Comparison of ENCODE assay signal across 8 cellular contexts in genomic region chr7:144355176-144355822, GRCh38. TPM values are rescaled to one million over a fixed set of nuclear protein-coding genes. Genes with fewer than 3 reads are reported as not detected.
A peak's percentile ranks its signal among the peaks of the same experiment; 100 is the strongest.
DNase-seq lines count a peak whose midpoint lies in the region; ATAC-seq, FAIRE-seq and TF ChIP-seq lines count a peak whose summit lies in the region.
"Not testable (repeated sequence)": the region's sequence is repeated elsewhere in the genome, so short reads cannot be mapped to it uniquely, and the experiment has no call there.

Gene ARHGEF5, plus strand, starts transcription at chr7:144355402. Its CDS starts 7,268 bp downstream, at chr7:144362670.

- H3K27ac ChIP-seq in CD4-positive, alpha-beta memory T cell (ENCODE audit: low read depth, low read length); kidney (ENCODE audit: low read depth in 2 of 2, low read length in 2 of 2): not testable (repeated sequence)
- peak within 1 kb of the TSS in 1 of 2 donors; percentile 62 for H3K27ac ChIP-seq in breast epithelium

- H3K9me3 ChIP-seq in CD4-positive, alpha-beta memory T cell (ENCODE audit: control insufficient read depth in 1 of 2, low read length in 2 of 2); breast epithelium; kidney (ENCODE audit: control insufficient read depth in 1 of 2, low read length in 2 of 2): not testable (repeated sequence)

- H3K36me3 Mint-ChIP-seq in CD4-positive, alpha-beta memory T cell; T-helper 2 cell treated with Interferon-gamma antibody and Interleukin-4, amounts not matched to agents 5 μg/mL and 100 μg/mL, for 36 hours (ENCODE audit: low read depth): not testable (repeated sequence)

- CTCF ChIA-PET in CD4-positive, alpha-beta memory T cell (lab: Charles Lee; ENCODE audit: partially characterized antibody), result not testable (repeated sequence)

- H3K36me3 ChIP-seq in CD4-positive, alpha-beta memory T cell (ENCODE audit: insufficient read depth, low read length); breast epithelium; kidney (ENCODE audit: control insufficient read depth in 1 of 2, insufficient read depth in 2 of 2, low read length in 2 of 2): not testable (repeated sequence)

- intact Hi-C loops in CD4-positive, alpha-beta memory T cell (cut with micrococcal nuclease); breast epithelium (cut with DNase I; ENCODE audit: low total_unique reads); kidney (cut with DNase I): not testable (repeated sequence)

- not testable (repeated sequence) for TF ChIP-seq CTCF in breast epithelium (IDR thresholded peaks at IDR 0.05); kidney (IDR thresholded peaks at IDR 0.05; ENCODE audit: borderline replicate concordance, extremely low read depth, insufficient read depth)

- ATAC-seq in GM19397 (IDR thresholded peaks at IDR 0.05; ENCODE audit: unreplicated experiment) (peak; percentile 80), HG02623 (IDR thresholded peaks at IDR 0.05; ENCODE audit: unreplicated experiment) (peak; percentile 70), HG03354 (IDR thresholded peaks at IDR 0.05; ENCODE audit: poor library complexity, severe bottlenecking, unreplicated experiment) (peak; percentile 79)

- not testable (repeated sequence) for H3K4me1 ChIP-seq in CD4-positive, alpha-beta memory T cell (ENCODE audit: insufficient read depth, low read length); breast epithelium; kidney (ENCODE audit: control insufficient read depth in 1 of 2, insufficient read depth in 1 of 2, low read depth in 1 of 2, low read length in 2 of 2)

- H3K9ac ChIP-seq in kidney (ENCODE audit: low read length in 2 of 2), result not testable (repeated sequence)

- H3K9me3 Mint-ChIP-seq in CD4-positive, alpha-beta memory T cell; T-helper 2 cell treated with Interferon-gamma antibody and Interleukin-4, amounts not matched to agents 5 μg/mL and 100 μg/mL, for 36 hours: not testable (repeated sequence)

- H3K27me3 Mint-ChIP-seq in CD4-positive, alpha-beta memory T cell; T-helper 2 cell treated with Interferon-gamma antibody and Interleukin-4, amounts not matched to agents 5 μg/mL and 100 μg/mL, for 36 hours (ENCODE audit: low read depth): not testable (repeated sequence)

- H3K4me3 Mint-ChIP-seq in CD4-positive, alpha-beta memory T cell, result peak within 1 kb of the TSS; percentile 81 to 92 (median 90)
- H3K4me3 Mint-ChIP-seq in T-helper 2 cell treated with Interferon-gamma antibody and Interleukin-4, amounts not matched to agents 5 μg/mL and 100 μg/mL, for 36 hours, result peak within 1 kb of the TSS; percentile 82

- not testable (repeated sequence) for DNase-seq in CD4-positive, alpha-beta memory T cell; T-helper 2 cell treated with Interferon-gamma antibody and Interleukin-4, amounts not matched to agents 5 μg/mL and 100 μg/mL, for 36 hours (ENCODE audit: low spot score); breast epithelium (ENCODE audit: low spot score in 2 of 2); kidney; renal cortical epithelial cell (ENCODE audit: low read depth)

- POLR2A ChIA-PET in CD4-positive, alpha-beta memory T cell (lab: Charles Lee; ENCODE audit: partially characterized antibody), result not testable (repeated sequence)

- H3K27ac Mint-ChIP-seq in CD4-positive, alpha-beta memory T cell, result peak within 1 kb of the TSS in 6 of 7 donors; percentile 46 to 93 (median 77)
- H3K27ac Mint-ChIP-seq in T-helper 2 cell treated with Interferon-gamma antibody and Interleukin-4, amounts not matched to agents 5 μg/mL and 100 μg/mL, for 36 hours, result peak within 1 kb of the TSS; percentile 84

- H3K4me1 Mint-ChIP-seq in CD4-positive, alpha-beta memory T cell, result peaks cover 5 to 19% (median 13%) of the 10 kb centered on the region in 4 donors
- H3K4me1 Mint-ChIP-seq in T-helper 2 cell treated with Interferon-gamma antibody and Interleukin-4, amounts not matched to agents 5 μg/mL and 100 μg/mL, for 36 hours (ENCODE audit: low read depth), result not testable (repeated sequence)

- TF ChIP-seq POLR2A in breast epithelium (IDR thresholded peaks at IDR 0.05), result not testable (repeated sequence)

- FAIRE-seq in kidney (lab: Jason Lieb, UNC), result not testable (repeated sequence)

- not testable (repeated sequence) for H3K4me3 ChIP-seq in CD4-positive, alpha-beta memory T cell (ENCODE audit: low read length in 2 of 2); kidney (ENCODE audit: low read length in 2 of 2)
- peak within 1 kb of the TSS; percentile 15 to 57 (median 36) for H3K4me3 ChIP-seq in breast epithelium

- H3K27me3 ChIP-seq in CD4-positive, alpha-beta memory T cell (ENCODE audit: insufficient read depth, low read length); breast epithelium: not testable (repeated sequence)

RNA-seq across cellular contexts. Expression of gene ARHGEF5, which starts in this region (rescaled TPM):
- total RNA-seq in CD4-positive, alpha-beta memory T cell, result 10 to 100 TPM in 1 of 2 experiments, 1 to 10 TPM in 1; 9.0 to 12.0 TPM
- polyA plus RNA-seq in CD4-positive, alpha-beta memory T cell, result 1 to 10 TPM in 1 of 2 donors, not detected in 1; 3.9 TPM
- total RNA-seq in breast epithelium, result 10 to 100 TPM in 2 of 3 donors, 1 to 10 TPM in 1; 5.9 to 71.7 (median 31.8) TPM
- 43.5 TPM for total RNA-seq in kidney
- polyA plus RNA-seq in kidney (ENCODE audit: insufficient read depth, low read depth, low replicate concordance), result 15.2 TPM
- total RNA-seq in renal cortical epithelial cell, result 15.6 and 34.1 TPM in 2 replicates
